1 cellular context compared by ENCODE assay signal in genomic region chr5:12910611-12911010, GRCh38.
TF ChIP-seq lines count a peak whose summit lies in the region.

No MANE protein-coding gene starts in this region.

TF ChIP-seq in endothelial cell of umbilical vein, 7 proteins besides CTCF, POLR2A, EP300 and RAD21 (continued from another document):
- TF ChIP-seq JUN (IDR thresholded peaks at IDR 0.05; ENCODE audit: borderline replicate concordance, insufficient read depth, insufficient read length, low read depth): peak; percentile 16
